Comparison of ENCODE assay signal across 10 cellular contexts in the genomic region with DNA sequence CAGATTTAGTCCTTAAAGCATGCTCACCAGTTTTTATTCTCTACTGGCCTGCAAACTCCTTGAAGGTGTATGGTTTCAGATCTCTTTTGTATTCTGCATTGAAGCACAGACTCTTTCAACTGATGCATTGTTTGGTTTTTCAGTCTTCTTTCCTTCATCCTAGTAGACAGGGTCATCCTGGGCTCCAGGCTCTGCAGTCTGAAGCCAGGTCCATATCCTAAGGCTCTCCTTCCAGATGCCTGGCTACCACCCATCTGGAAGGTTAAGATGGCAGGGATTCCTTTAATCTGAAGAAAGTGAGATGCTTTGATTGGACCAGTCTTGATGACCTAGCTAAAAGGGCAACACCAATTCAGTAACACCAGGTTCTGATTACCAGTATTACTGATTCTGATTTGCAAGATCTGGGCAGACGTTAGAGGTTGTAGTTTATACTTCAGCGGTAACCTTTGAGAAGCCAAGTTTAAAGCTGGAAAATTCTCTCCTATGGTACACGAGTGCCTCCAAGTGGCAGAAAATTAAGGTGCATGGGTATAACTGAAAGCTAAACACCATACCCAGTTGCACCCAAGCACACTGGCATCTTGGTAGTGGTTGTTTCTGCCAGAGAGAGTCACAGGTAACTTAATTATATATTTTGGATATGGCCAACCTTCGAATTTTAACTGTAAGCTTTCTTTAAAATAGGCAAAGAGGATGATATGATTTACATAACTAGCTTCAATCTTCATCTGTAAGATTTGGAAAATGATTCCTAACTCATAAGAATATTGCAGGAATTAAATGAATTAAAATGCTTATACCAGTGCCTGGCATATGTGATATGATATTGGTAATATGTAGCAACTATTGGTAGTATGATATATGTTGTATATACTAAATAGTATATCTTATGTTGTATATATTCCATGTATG.
DNase-seq lines count a peak whose midpoint lies in the region; ATAC-seq, FAIRE-seq and TF ChIP-seq lines count a peak whose summit lies in the region.
"Had no signal": no experiment of that assay in that cellular context is flagged by ENCODE, and none has a peak within 500 bp of the region (broad histone marks: within the 10 kb centered on the region; RNA-seq: fewer than 3 reads in every experiment).

No MANE protein-coding gene starts in this region.

- peak; percentile 86 for TF ChIP-seq CTCF in fibroblast of pulmonary artery (IDR thresholded peaks at IDR 0.05; ENCODE audit: low read length, missing control alignments)
- peak in 3 of 4 experiments; percentile 21 to 47 (median 39) for TF ChIP-seq CTCF in prostate gland (IDR thresholded peaks at IDR 0.05)

- H3K27me3 ChIP-seq in prostate gland (replicated peaks; ENCODE audit: insufficient read depth) = no peaks in the 10 kb centered on the region
- H3K27me3 ChIP-seq: neutrophil had no signal

- H3K36me3 ChIP-seq in prostate gland = no peaks in the 10 kb centered on the region
- H3K36me3 ChIP-seq: neutrophil had no signal

- intact Hi-C loops in prostate gland (cut with DNase I) = no loop called here

- DNase-seq in ELF-1 (ENCODE audit: low read depth, low spot score) = peak; percentile 57
- peak; percentile 6 for DNase-seq in HuH-7 (ENCODE audit: low spot score)
- DNase-seq in RCC 7860 (ENCODE audit: low spot score) = peak; percentile 20
- peak; percentile 70 for DNase-seq in fibroblast of pulmonary artery (ENCODE audit: low read depth)
- no peak for DNase-seq in prostate gland (ENCODE audit: low spot score)
- no peak for DNase-seq in DMS79 treated with DMSO at 0.1 percent for 48 hours (lab: John Stamatoyannopoulos, UW)

- TF ChIP-seq POLR2A in prostate gland (IDR thresholded peaks at IDR 0.05) = no peak

- no peak for ATAC-seq in HG02938 (IDR thresholded peaks at IDR 0.05; ENCODE audit: unreplicated experiment)
- ATAC-seq in GM19452 (IDR thresholded peaks at IDR 0.05; ENCODE audit: unreplicated experiment) = no peak

- peak; percentile 12 for FAIRE-seq in RCC 7860 (lab: Jason Lieb, UNC)

- no peak overlapping the region for H3K27ac ChIP-seq in prostate gland
- H3K27ac ChIP-seq: neutrophil, SK-N-MC had no signal

- no peaks in the 10 kb centered on the region for H3K4me1 ChIP-seq in prostate gland (replicated peaks)

- WGBS in prostate gland = 27% methylated on average over 4 of the region's 4 CpGs

- no peaks in the 10 kb centered on the region for H3K9me3 ChIP-seq in prostate gland
- H3K9me3 ChIP-seq: neutrophil had no signal

- no peak overlapping the region for H3K4me3 ChIP-seq in fibroblast of pulmonary artery (replicated peaks; ENCODE audit: low read depth, low read length)
- H3K4me3 ChIP-seq in prostate gland = no peak overlapping the region
- H3K4me3 ChIP-seq: SK-N-MC had no signal

Comparison
In these comparisons a context has a peak if more than half of its experiments do, and no peak if none do; other contexts are left out.
1. DNase-seq: peak in ELF-1 (single experiment), HuH-7 (single experiment), RCC 7860 (single experiment) and fibroblast of pulmonary artery (single experiment); none in prostate gland (single experiment) and DMS79 treated with DMSO at 0.1 percent for 48 hours (single experiment).